Comparison of ENCODE assay signal across 10 cellular contexts in the genomic region with DNA sequence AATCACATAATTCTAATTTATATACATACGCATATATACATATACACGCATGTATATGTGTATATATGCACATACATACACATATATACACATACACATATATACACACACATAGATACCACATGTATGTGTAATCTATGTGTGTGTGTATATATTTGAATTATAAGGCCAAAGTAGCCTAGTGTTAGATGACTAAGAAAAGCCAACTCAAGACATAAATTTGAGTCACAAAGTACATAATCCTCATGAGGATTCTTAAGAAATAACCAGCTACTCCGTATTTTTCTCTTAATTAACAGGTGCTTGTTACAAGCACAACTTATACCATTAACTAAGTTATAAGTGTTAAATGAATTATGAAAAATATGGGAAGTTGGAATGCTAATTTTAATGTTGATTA.
"Had no signal": no experiment of that assay in that cellular context is flagged by ENCODE, and none has a peak within 500 bp of the region (broad histone marks: within the 10 kb centered on the region; RNA-seq: fewer than 3 reads in every experiment).

No MANE protein-coding gene starts in this region.

- H3K27ac ChIP-seq: GM23248, HL-60 had no signal

- DNase-seq: GM23248, GOT3, H7, HFFc6, KG1 had no signal

- H3K9ac ChIP-seq: GM23248 had no signal

- H3K9me3 Mint-ChIP-seq: HFFc6 had no signal

- H3K4me3 ChIP-seq: GM23248, HAP-1, K562 had no signal

- H3K36me3 ChIP-seq: HAP-1 had no signal

- H3K4me3 Mint-ChIP-seq: HFFc6 had no signal

- ATAC-seq: HCT116, HepG2, K562 had no signal

- H3K27ac Mint-ChIP-seq: HFFc6 had no signal

- H3K9me3 ChIP-seq: HAP-1 had no signal

- FAIRE-seq: HepG2, K562 had no signal

- H2AFZ ChIP-seq: GM23248 had no signal
